ENCODE assay signal across 21 cellular contexts in genomic region chr13:33782631-33783030, GRCh38.
"Had no signal": no experiment of that assay in that cellular context is flagged by ENCODE, and none has a peak within 500 bp of the region (broad histone marks: within the 10 kb centered on the region; RNA-seq: fewer than 3 reads in every experiment).

No MANE protein-coding gene starts in this region.

- H3K36me3 ChIP-seq: gastrocnemius medialis, ovary, sigmoid colon, tibial artery had no signal

- H3K4me1 ChIP-seq: gastrocnemius medialis, psoas muscle, sigmoid colon, testis had no signal

- H3K27me3 ChIP-seq: ovary, sigmoid colon, testis, tibial artery had no signal

- FAIRE-seq: kidney had no signal

- ATAC-seq: esophagus mucosa; gastrocnemius medialis; left lobe of liver; natural killer cell; psoas muscle; right cardiac atrium; stimulated activated effector memory CD8-positive, alpha-beta T cell treated with anti-CD3 and anti-CD28 coated beads, Interleukin-12 subunit alpha, Interleukin-12 subunit beta, amount 100 ng/mL, for 72 hours; stimulated activated naive CD8-positive, alpha-beta T cell treated with anti-CD3 and anti-CD28 coated beads, Interleukin-15, Interleukin-2, amounts not matched to agents 100 U/mL and 50 U/mL, for 24 hours had no signal

- H3K27ac ChIP-seq: epithelial cell of prostate, gastrocnemius medialis, ovary, psoas muscle, sigmoid colon, testis, tibial artery had no signal

- DNase-seq: cortex of kidney; foreskin fibroblast; gastrocnemius medialis; head of caudate nucleus; kidney; natural killer cell; occipital lobe; ovary; psoas muscle; right cardiac atrium; sigmoid colon; stimulated activated CD4-positive, alpha-beta T cell treated with anti-CD3 and anti-CD28 coated beads, Interleukin-2, amount 100 ng/mL, for 24 hours; stimulated activated CD4-positive, alpha-beta T cell treated with anti-CD3 and anti-CD28 coated beads, Interleukin-4, amount 100 ng/mL, for 24 hours; stimulated activated naive CD8-positive, alpha-beta T cell treated with anti-CD3 and anti-CD28 coated beads, Interleukin-15, Interleukin-2, amounts not matched to agents 100 U/mL and 50 U/mL, for 24 hours; testis; tibial artery had no signal

- H3K4me3 ChIP-seq: gastrocnemius medialis, lung, ovary, psoas muscle, sigmoid colon, testis, tibial artery had no signal

- H3K9me3 ChIP-seq: gastrocnemius medialis, ovary, testis, tibial artery had no signal
